8 cellular contexts compared by ENCODE assay signal in genomic region chr3:149494022-149494758, GRCh38. TPM values are rescaled to one million over a fixed set of nuclear protein-coding genes. Genes with fewer than 3 reads are reported as not detected.
DNase-seq lines count a peak whose midpoint lies in the region; ATAC-seq and TF ChIP-seq lines count a peak whose summit lies in the region.

No MANE protein-coding gene starts in this region.

- no peaks in the 10 kb centered on the region for H4K20me1 ChIP-seq in DND-41 (ENCODE audit: insufficient read depth, low read length)
- H4K20me1 ChIP-seq in OCI-LY1 (ENCODE audit: insufficient read depth, low read length) = no peaks in the 10 kb centered on the region

- no peaks in the 10 kb centered on the region for H3K9me3 ChIP-seq in DND-41 (ENCODE audit: insufficient read depth, low read length, severe bottlenecking)
- H3K9me3 ChIP-seq in OCI-LY1 (ENCODE audit: low read length) = no peaks in the 10 kb centered on the region
- no peaks in the 10 kb centered on the region for H3K9me3 ChIP-seq in body of pancreas

- H3K9me2 ChIP-seq in OCI-LY1 (ENCODE audit: low read depth, low read length) = no peaks in the 10 kb centered on the region

- ATAC-seq in DND-41 (ENCODE audit: insufficient read depth, low read depth) (peak; percentile 71; the same call in 2 of the 3 replicates), body of pancreas (peak; percentile 85), HG03432 (IDR thresholded peaks at IDR 0.05; ENCODE audit: unreplicated experiment) (no peak), HG02759 (IDR thresholded peaks at IDR 0.05; ENCODE audit: unreplicated experiment) (no peak)

- 27 to 34% methylated on average over 11 of the region's 11 CpGs for WGBS in body of pancreas, 2 donors

- H2AFZ ChIP-seq in DND-41 (ENCODE audit: low read depth, low read length) (no peak overlapping the region), OCI-LY1 (ENCODE audit: low read length) (no peak overlapping the region)

- H3K4me2 ChIP-seq in DND-41 (ENCODE audit: insufficient read depth, low read length) = no peak overlapping the region
- no peak overlapping the region for H3K4me2 ChIP-seq in OCI-LY1 (ENCODE audit: low read length)

- H3K9ac ChIP-seq in DND-41 (ENCODE audit: low read depth, low read length) (no peak overlapping the region), OCI-LY1 (ENCODE audit: low read length) (no peak overlapping the region)

- H3K4me1 ChIP-seq in DND-41 (ENCODE audit: insufficient read depth, low read length) = no peaks in the 10 kb centered on the region
- no peaks in the 10 kb centered on the region for H3K4me1 ChIP-seq in OCI-LY1 (ENCODE audit: insufficient read depth, low read length, severe bottlenecking)
- H3K4me1 ChIP-seq in body of pancreas = no peaks in the 10 kb centered on the region

- DNase-seq in DND-41 = peak; percentile 50
- DNase-seq in HEK293T (ENCODE audit: extremely low spot score) = peak; percentile 73
- peak; percentile 73 to 76 (median 74) for DNase-seq in body of pancreas
- DNase-seq in iris pigment epithelial cell (ENCODE audit: low read depth) = peak; percentile 73
- DNase-seq in stimulated activated CD4-positive, alpha-beta T cell treated with anti-CD3 and anti-CD28 coated beads, Interleukin-4, amount 100 ng/mL, for 24 hours = peak; percentile 27

- H3K27me3 ChIP-seq in DND-41 (ENCODE audit: insufficient read depth, low read length, poor library complexity) (no peaks in the 10 kb centered on the region), OCI-LY1 (ENCODE audit: insufficient read depth, low read length) (no peaks in the 10 kb centered on the region), body of pancreas (no peaks in the 10 kb centered on the region)

- no peaks in the 10 kb centered on the region for H3F3A ChIP-seq in OCI-LY1 (ENCODE audit: insufficient read depth, low read length)

- H3K4me3 ChIP-seq in DND-41 (ENCODE audit: low read depth in 1 of 2, low read length in 2 of 2) = no peak overlapping the region
- H3K4me3 ChIP-seq in OCI-LY1 (ENCODE audit: low read depth, low read length, poor library complexity, severe bottlenecking) = no peak overlapping the region
- H3K4me3 ChIP-seq in body of pancreas = no peak overlapping the region

- intact Hi-C loops in body of pancreas (cut with DNase I) = no loop called here

- no peaks in the 10 kb centered on the region for H3K36me3 ChIP-seq in DND-41 (ENCODE audit: insufficient read depth, low read length)
- no peaks in the 10 kb centered on the region for H3K36me3 ChIP-seq in OCI-LY1 (ENCODE audit: insufficient read depth, low read length)
- no peaks in the 10 kb centered on the region for H3K36me3 ChIP-seq in body of pancreas (replicated peaks in 1 of 2; ENCODE audit: insufficient read depth in 1 of 2, low read depth in 2 of 2)

- H3K79me2 ChIP-seq in DND-41 (ENCODE audit: insufficient read depth, low read length) (no peaks in the 10 kb centered on the region), OCI-LY1 (ENCODE audit: insufficient read depth, low read length) (no peaks in the 10 kb centered on the region)

- TF ChIP-seq POLR2A in body of pancreas (IDR thresholded peaks at IDR 0.05) = no peak

- H3K27ac ChIP-seq in DND-41 (ENCODE audit: low read length) = no peak overlapping the region
- H3K27ac ChIP-seq in OCI-LY1 (ENCODE audit: low read depth, low read length, poor library complexity, severe bottlenecking) = no peak overlapping the region
- no peak overlapping the region for H3K27ac ChIP-seq in body of pancreas

- CTCF ChIA-PET in HEK293T (lab: Yijun Ruan, JAX) = interaction anchor here (0.6 kb wide), 1 partner anchor 272 kb away, joined by 3 read pairs; no protein-coding TSS in a partner anchor

- peak; percentile 76 for TF ChIP-seq CTCF in DND-41 (IDR thresholded peaks at IDR 0.05; ENCODE audit: borderline replicate concordance, extremely low read depth, low read length, poor library complexity, severe bottlenecking)
- peak; percentile 91 for TF ChIP-seq CTCF in OCI-LY1 (IDR thresholded peaks at IDR 0.05; ENCODE audit: low read length)
- peak; percentile 58 to 79 (median 77) for TF ChIP-seq CTCF in body of pancreas (IDR thresholded peaks at IDR 0.05)

- POLR2A ChIA-PET in HEK293T (lab: Yijun Ruan, JAX) = no interaction called here

TF ChIP-seq in HEK293T, 16 proteins besides CTCF, POLR2A, EP300 and RAD21:
- TF ChIP-seq L3MBTL2 (conservative IDR thresholded peaks at IDR 0.05) (no peak), FOXA1 (IDR thresholded peaks at IDR 0.05) (no peak), TARDBP (IDR thresholded peaks at IDR 0.05) (no peak), BHLHE40 (IDR thresholded peaks at IDR 0.05; ENCODE audit: borderline replicate concordance) (no peak), LEF1 (IDR thresholded peaks at IDR 0.05; ENCODE audit: borderline replicate concordance) (no peak), PKNOX1 (IDR thresholded peaks at IDR 0.05) (no peak), ELF4 (IDR thresholded peaks at IDR 0.05) (no peak), CTBP1 (IDR thresholded peaks at IDR 0.05; ENCODE audit: borderline replicate concordance) (no peak), FOXM1 (IDR thresholded peaks at IDR 0.05; ENCODE audit: borderline replicate concordance) (no peak), SP1 (IDR thresholded peaks at IDR 0.05) (no peak), HDGF (IDR thresholded peaks at IDR 0.05; ENCODE audit: borderline replicate concordance) (no peak), FOXK2 (IDR thresholded peaks at IDR 0.05) (no peak), ZNF384 (IDR thresholded peaks at IDR 0.05) (no peak), SUZ12 (IDR thresholded peaks at IDR 0.05) (no peak), NFRKB (IDR thresholded peaks at IDR 0.05) (no peak), ARNT (IDR thresholded peaks at IDR 0.05) (no peak)

RNA-seq across cellular contexts. Expression of gene TM4SF4, which starts 19.7 kb away (rescaled TPM):
- 100 to 1,000 TPM in 1 of 2 donors, 10 to 100 TPM in 1; 53.2 to 149 TPM for total RNA-seq in body of pancreas

Comparison
In these comparisons a context has a peak if more than half of its experiments do, and no peak if none do; other contexts are left out.
1. ATAC-seq: peak in DND-41 (single experiment) and body of pancreas (single experiment); none in HG03432 (single experiment) and HG02759 (single experiment).
2. Peak in every context shown above with its lines, with median percentiles within 50 percentile points of each other: DNase-seq and CTCF ChIP-seq.